ENCODE assay signal across 8 cellular contexts in genomic region chr17:42676424-42677011, GRCh38. TPM values are rescaled to one million over a fixed set of nuclear protein-coding genes. Genes with fewer than 3 reads are reported as not detected.
A peak's percentile ranks its signal among the peaks of the same experiment; 100 is the strongest.
DNase-seq lines count a peak whose midpoint lies in the region; ATAC-seq and TF ChIP-seq lines count a peak whose summit lies in the region.

A gene with protein sequence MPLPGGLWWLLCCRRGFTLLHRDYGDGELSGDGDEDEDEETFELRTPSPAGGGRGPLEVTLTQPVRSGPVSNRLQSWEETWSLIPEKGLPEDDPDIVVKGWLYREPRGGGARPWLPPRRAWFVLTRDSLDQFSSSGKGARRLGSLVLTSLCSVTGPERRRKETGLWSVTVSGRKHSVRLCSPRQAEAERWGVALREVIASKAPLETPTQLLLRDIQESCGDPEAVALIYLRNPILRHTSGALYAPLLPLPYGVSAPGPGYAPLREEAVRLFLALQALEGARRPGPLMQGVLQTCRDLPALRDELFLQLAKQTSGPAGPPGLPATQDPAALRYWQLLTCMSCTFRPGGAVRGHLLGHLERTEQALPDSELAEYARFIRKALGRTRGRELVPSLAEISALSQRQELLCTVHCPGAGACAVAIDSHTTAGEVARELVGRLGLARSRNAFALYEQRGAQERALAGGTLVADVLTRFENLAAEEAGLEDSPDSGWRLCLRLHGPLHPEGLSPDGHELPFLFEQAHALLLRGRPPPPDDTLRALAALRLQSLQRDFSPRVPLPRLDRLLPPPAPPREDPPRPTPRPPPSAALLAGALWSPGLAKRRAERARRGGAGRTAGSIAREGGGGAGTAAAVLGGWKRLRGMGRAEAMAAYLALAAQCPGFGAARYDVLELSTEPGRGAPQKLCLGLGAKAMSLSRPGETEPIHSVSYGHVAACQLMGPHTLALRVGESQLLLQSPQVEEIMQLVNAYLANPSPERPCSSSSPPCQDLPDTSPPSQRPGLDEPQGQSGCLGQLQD (minus strand): TSS chr17:42676994. CDS start chr17:42676563, 431 bp downstream.

- H3K27me3 ChIP-seq in Karpas-422 (ENCODE audit: low read length) (no peaks in the 10 kb centered on the region), heart left ventricle (peaks cover 0 to 35% (median 0%) of the 10 kb centered on the region in 9 donors)

- H3K79me2 ChIP-seq in Karpas-422 (ENCODE audit: low read length), result no peaks in the 10 kb centered on the region

- peak in 8 of 12 donors; percentile 7 to 50 (median 21) for TF ChIP-seq CTCF in heart left ventricle (IDR thresholded peaks at IDR 0.05)
- peak; percentile 6 for TF ChIP-seq CTCF in retinal pigment epithelial cell (conservative IDR thresholded peaks at IDR 0.05; ENCODE audit: low read depth, low read length)

- 0 to 1% (median 0%) methylated on average over 42 to 51 of the region's 51 CpGs for WGBS in heart left ventricle, 4 donors

- intact Hi-C loops in heart left ventricle (cut with DNase I), result loop anchor here in 4 of 10 donors (2.0 to 10.0 kb wide), 3 partner anchors 62 to 99 kb away; partner anchors contain the start of genes PSMC3IP (in 2 of the 4), RETREG3 (in 1 of the 4) and TUBG1 (in 1 of the 4)

- peak within 1 kb of the TSS; percentile 76; the same call in 1 of the 2 replicates for H2AFZ ChIP-seq in Karpas-422 (ENCODE audit: low read length)

- peak; percentile 13 to 92 for TF ChIP-seq POLR2A in heart left ventricle (IDR thresholded peaks at IDR 0.05)

- H3K4me2 ChIP-seq in Karpas-422 (ENCODE audit: low read depth, low read length, poor library complexity, severe bottlenecking), result peak within 1 kb of the TSS; percentile 100

- ATAC-seq in heart left ventricle, result peak in 2 of 4 donors; percentile 1 to 3
- no peak for ATAC-seq in GM19351 (IDR thresholded peaks at IDR 0.05; ENCODE audit: unreplicated experiment)

- H3K4me3 ChIP-seq in Karpas-422 (ENCODE audit: low read length) (peak within 1 kb of the TSS; percentile 86), heart left ventricle (peak within 1 kb of the TSS; percentile 79 to 97 (median 92)), retinal pigment epithelial cell (ENCODE audit: low read length) (peak within 1 kb of the TSS; percentile 89)

- peaks cover 56% of the 10 kb centered on the region for H3K4me1 ChIP-seq in Karpas-422 (ENCODE audit: low read length)
- peaks cover 2 to 74% (median 59%) of the 10 kb centered on the region in 12 donors for H3K4me1 ChIP-seq in heart left ventricle

- H3K36me3 ChIP-seq in Karpas-422 (ENCODE audit: insufficient read depth, low read length) (no peaks in the 10 kb centered on the region), heart left ventricle (peaks cover 0 to 23% (median 21%) of the 10 kb centered on the region in 9 donors)

- H3K9ac ChIP-seq in Karpas-422 (ENCODE audit: low read length), result peak within 1 kb of the TSS; percentile 82

- peak; percentile 41 for DNase-seq in Daoy (ENCODE audit: low read depth)
- DNase-seq in Karpas-422, result peak; percentile 60
- DNase-seq in activated CD8-positive, alpha-beta memory T cell treated with anti-CD3 and anti-CD28 coated beads, Interleukin-2, amount 50 U/mL, for 48 hours, result peak; percentile 69
- DNase-seq in heart left ventricle, result no peak
- DNase-seq in retinal pigment epithelial cell (ENCODE audit: low read depth), result no peak
- DNase-seq in NCI-H2029 (lab: John Stamatoyannopoulos, UW), result no peak
- DNase-seq in DMS114 treated with DMSO at 0.1 percent for 48 hours (lab: John Stamatoyannopoulos, UW; ENCODE audit: unreplicated experiment), result no peak

- H3K9me3 ChIP-seq in Karpas-422 (ENCODE audit: low read length), result no peaks in the 10 kb centered on the region
- H3K9me3 ChIP-seq in heart left ventricle, result no peaks in the 10 kb centered on the region

- H3K27ac ChIP-seq in Karpas-422 (ENCODE audit: low read length) (no peak within 1 kb of the TSS), heart left ventricle (peak within 1 kb of the TSS; percentile 76 to 99 (median 96))

- H4K20me1 ChIP-seq in Karpas-422 (ENCODE audit: insufficient read depth, low read depth, low read length), result peaks cover 4% of the 10 kb centered on the region; the same call in 1 of the 2 replicates

- H3K9me2 ChIP-seq in Karpas-422 (replicated peaks; ENCODE audit: insufficient read depth, low read length), result no peaks in the 10 kb centered on the region

RNA-seq across cellular contexts. Expression of the gene that starts here (rescaled TPM):
- total RNA-seq in Daoy (2014; rRNA removed; shearing (Covaris generic)), result 2.5 and 8.9 TPM in 2 replicates
- total RNA-seq in Karpas-422 (2014; rRNA removed; shearing (Covaris generic); ENCODE audit: low replicate concordance), result 6.7 and 7.0 TPM in 2 replicates
- 10 to 100 TPM; 17.8 to 25.9 (median 23.6) TPM for total RNA-seq in heart left ventricle
- 10 to 100 TPM; 19.5 to 19.9 TPM for polyA plus RNA-seq in heart left ventricle

Comparison
In these comparisons a context has a peak if more than half of its experiments do, and no peak if none do; other contexts are left out.
1. DNase-seq: peak in Daoy (single experiment), Karpas-422 (single experiment) and activated CD8-positive, alpha-beta memory T cell treated with anti-CD3 and anti-CD28 coated beads, Interleukin-2, amount 50 U/mL, for 48 hours (single experiment); none in heart left ventricle (0 of 5), retinal pigment epithelial cell (single experiment), NCI-H2029 (single experiment) and DMS114 treated with DMSO at 0.1 percent for 48 hours (single experiment).
2. Peak in every context shown above with its lines, with median percentiles within 50 percentile points of each other: H3K4me3 ChIP-seq.